ENCODE assay signal across 8 cellular contexts in genomic region chr14:96423446-96424103, GRCh38. TPM values are rescaled to one million over a fixed set of nuclear protein-coding genes. Genes with fewer than 3 reads are reported as not detected.
DNase-seq lines count a peak whose midpoint lies in the region; ATAC-seq, FAIRE-seq and TF ChIP-seq lines count a peak whose summit lies in the region.

No MANE protein-coding gene starts in this region.

- H3K27ac Mint-ChIP-seq in astrocyte (ENCODE audit: unreplicated experiment), result no peak overlapping the region

- H3K4me3 Mint-ChIP-seq in astrocyte (ENCODE audit: unreplicated experiment), result no peak overlapping the region

- intact Hi-C loops in heart left ventricle (cut with DNase I), result loop anchor here (1.0 to 10.0 kb wide), 11 partner anchors 31 to 421 kb away; partner anchors contain the start of genes ATG2B (in 3 of the 10), GSKIP (in 3 of the 10) and AK7 (in 1 of the 10)
- intact Hi-C loops in cardiac septum (cut with DNase I), result loop anchor here (2.0 to 5.0 kb wide), 2 partner anchors 125 to 321 kb away; no protein-coding TSS in a partner anchor
- intact Hi-C loops in right lobe of liver (cut with DNase I), result loop anchor here (5.0 to 10.0 kb wide), 2 partner anchors 121 to 129 kb away; no protein-coding TSS in a partner anchor

- peaks cover 2% of the 10 kb centered on the region for H3K9me3 Mint-ChIP-seq in astrocyte (ENCODE audit: unreplicated experiment)

- no peak for FAIRE-seq in astrocyte (lab: Jason Lieb, UNC)

- no peaks in the 10 kb centered on the region for H3K4me1 Mint-ChIP-seq in astrocyte (ENCODE audit: low read depth, unreplicated experiment)

- H2AFZ ChIP-seq in astrocyte (ENCODE audit: low read depth, low read length), result peak overlapping the region; percentile 73

- no peaks in the 10 kb centered on the region for H3K9me3 ChIP-seq in heart left ventricle
- H3K9me3 ChIP-seq in astrocyte (ENCODE audit: insufficient read depth, low read depth, low read length), result no peaks in the 10 kb centered on the region
- H3K9me3 ChIP-seq in right lobe of liver, result no peaks in the 10 kb centered on the region

- no peak for TF ChIP-seq POLR2A in heart left ventricle (IDR thresholded peaks at IDR 0.05)
- no peak for TF ChIP-seq POLR2A in right lobe of liver (IDR thresholded peaks at IDR 0.05)

- DNase-seq in heart left ventricle, result no peak
- no peak for DNase-seq in cardiac septum (ENCODE audit: low spot score)
- no peak for DNase-seq in astrocyte (ENCODE audit: low read depth)
- DNase-seq in right lobe of liver, result no peak
- no peak for DNase-seq in activated gamma-delta T cell (lab: John Stamatoyannopoulos, UW)
- no peak for DNase-seq in T-helper 9 cell
- DNase-seq in NK-92 treated with Interleukin-12 subunit alpha and Interleukin-12 subunit beta, amount 100 ng/mL, for 24 hours (lab: John Stamatoyannopoulos, UW), result no peak

- H4K20me1 ChIP-seq in astrocyte (ENCODE audit: insufficient read depth, low read length), result no peaks in the 10 kb centered on the region

- peak overlapping the region; percentile 6 to 56 (median 44) for H3K4me3 ChIP-seq in heart left ventricle
- H3K4me3 ChIP-seq in astrocyte (ENCODE audit: insufficient read depth, low read depth, low read length), result peak overlapping the region; percentile 45
- H3K4me3 ChIP-seq in right lobe of liver, result peak overlapping the region; percentile 42 to 51 (median 46)
- H3K4me3 ChIP-seq in urinary bladder (ENCODE audit: low read depth, low read length), result peak overlapping the region; percentile 24

- H3K4me1 ChIP-seq in heart left ventricle (peaks cover 0 to 14% (median 2%) of the 10 kb centered on the region in 12 donors), astrocyte (ENCODE audit: insufficient read depth, low read length) (peaks cover 3% of the 10 kb centered on the region), right lobe of liver (no peaks in the 10 kb centered on the region), urinary bladder (ENCODE audit: insufficient read depth) (no peaks in the 10 kb centered on the region)

- H3K9ac ChIP-seq in astrocyte (ENCODE audit: low read length), result peak overlapping the region; percentile 55

- H3K27me3 ChIP-seq in heart left ventricle (no peaks in the 10 kb centered on the region), astrocyte (ENCODE audit: insufficient read depth, low read length) (no peaks in the 10 kb centered on the region), right lobe of liver (no peaks in the 10 kb centered on the region)

- H3K36me3 ChIP-seq in heart left ventricle, result no peaks in the 10 kb centered on the region
- no peaks in the 10 kb centered on the region for H3K36me3 ChIP-seq in astrocyte (ENCODE audit: insufficient read depth, low read length)
- H3K36me3 ChIP-seq in right lobe of liver, result no peaks in the 10 kb centered on the region
- no peaks in the 10 kb centered on the region for H3K36me3 ChIP-seq in urinary bladder (ENCODE audit: insufficient read depth)

- no peaks in the 10 kb centered on the region for H3K79me2 ChIP-seq in astrocyte (ENCODE audit: insufficient read depth, low read length)

- peak overlapping the region; percentile 86 for H3K4me2 ChIP-seq in astrocyte (ENCODE audit: low read length)

- no peak for TF ChIP-seq CTCF in heart left ventricle (IDR thresholded peaks at IDR 0.05)
- TF ChIP-seq CTCF in astrocyte (IDR thresholded peaks at IDR 0.05; ENCODE audit: insufficient read depth, low read depth, low read length), result no peak
- TF ChIP-seq CTCF in right lobe of liver (IDR thresholded peaks at IDR 0.05), result no peak

- no peaks in the 10 kb centered on the region for H3K36me3 Mint-ChIP-seq in astrocyte (ENCODE audit: low read depth, unreplicated experiment)

- peaks cover 1% of the 10 kb centered on the region for H3K27me3 Mint-ChIP-seq in astrocyte (ENCODE audit: low read depth, unreplicated experiment)

- H3K27ac ChIP-seq in heart left ventricle (no peak overlapping the region), astrocyte (ENCODE audit: low read depth, low read length) (no peak overlapping the region), right lobe of liver (no peak overlapping the region), urinary bladder (ENCODE audit: low read depth) (no peak overlapping the region)

- 51 to 90% (median 64%) methylated on average over 6 to 25 of the region's 25 CpGs for WGBS in heart left ventricle, 4 donors
- 65% methylated on average over 9 of the region's 25 CpGs for WGBS in right lobe of liver (ENCODE audit: insufficient coverage, low coverage, low lambda C conversion rate, missing lambda C conversion rate)
- WGBS in urinary bladder, result 56% methylated on average over 25 of the region's 25 CpGs

- ATAC-seq in heart left ventricle, result peak in 2 of 4 donors; percentile 27 to 43
- ATAC-seq in right lobe of liver, result peak in 1 of 4 donors; percentile 23

RNA-seq across cellular contexts. Expression of gene AK7, which starts 31.6 kb away (rescaled TPM):
- total RNA-seq in heart left ventricle, result 1 to 10 TPM in 1 of 9 donors, under 1 TPM in 7, not detected in 1; 0.19 to 1.9 (median 0.48) TPM
- under 1 TPM; 0.11 to 0.79 TPM for polyA plus RNA-seq in heart left ventricle
- total RNA-seq in cardiac septum, result 0.62 TPM
- 0.60 and 1.0 TPM in 2 replicates for total RNA-seq in astrocyte
- 1 to 10 TPM in 2 of 6 experiments, under 1 TPM in 4; 0.31 to 1.9 (median 0.85) TPM for total RNA-seq in right lobe of liver
- 0.53 TPM for total RNA-seq in urinary bladder
- 0.92 TPM for polyA plus RNA-seq in urinary bladder
